1 cellular context compared by ENCODE assay signal in genomic region chr11:69658606-69659450, GRCh38.
TF ChIP-seq lines count a peak whose summit lies in the region.

No MANE protein-coding gene starts in this region.

TF ChIP-seq in WTC11, 78 proteins besides CTCF, POLR2A, EP300 and RAD21 (continued from another document):
- TF ChIP-seq, protein P1, sequence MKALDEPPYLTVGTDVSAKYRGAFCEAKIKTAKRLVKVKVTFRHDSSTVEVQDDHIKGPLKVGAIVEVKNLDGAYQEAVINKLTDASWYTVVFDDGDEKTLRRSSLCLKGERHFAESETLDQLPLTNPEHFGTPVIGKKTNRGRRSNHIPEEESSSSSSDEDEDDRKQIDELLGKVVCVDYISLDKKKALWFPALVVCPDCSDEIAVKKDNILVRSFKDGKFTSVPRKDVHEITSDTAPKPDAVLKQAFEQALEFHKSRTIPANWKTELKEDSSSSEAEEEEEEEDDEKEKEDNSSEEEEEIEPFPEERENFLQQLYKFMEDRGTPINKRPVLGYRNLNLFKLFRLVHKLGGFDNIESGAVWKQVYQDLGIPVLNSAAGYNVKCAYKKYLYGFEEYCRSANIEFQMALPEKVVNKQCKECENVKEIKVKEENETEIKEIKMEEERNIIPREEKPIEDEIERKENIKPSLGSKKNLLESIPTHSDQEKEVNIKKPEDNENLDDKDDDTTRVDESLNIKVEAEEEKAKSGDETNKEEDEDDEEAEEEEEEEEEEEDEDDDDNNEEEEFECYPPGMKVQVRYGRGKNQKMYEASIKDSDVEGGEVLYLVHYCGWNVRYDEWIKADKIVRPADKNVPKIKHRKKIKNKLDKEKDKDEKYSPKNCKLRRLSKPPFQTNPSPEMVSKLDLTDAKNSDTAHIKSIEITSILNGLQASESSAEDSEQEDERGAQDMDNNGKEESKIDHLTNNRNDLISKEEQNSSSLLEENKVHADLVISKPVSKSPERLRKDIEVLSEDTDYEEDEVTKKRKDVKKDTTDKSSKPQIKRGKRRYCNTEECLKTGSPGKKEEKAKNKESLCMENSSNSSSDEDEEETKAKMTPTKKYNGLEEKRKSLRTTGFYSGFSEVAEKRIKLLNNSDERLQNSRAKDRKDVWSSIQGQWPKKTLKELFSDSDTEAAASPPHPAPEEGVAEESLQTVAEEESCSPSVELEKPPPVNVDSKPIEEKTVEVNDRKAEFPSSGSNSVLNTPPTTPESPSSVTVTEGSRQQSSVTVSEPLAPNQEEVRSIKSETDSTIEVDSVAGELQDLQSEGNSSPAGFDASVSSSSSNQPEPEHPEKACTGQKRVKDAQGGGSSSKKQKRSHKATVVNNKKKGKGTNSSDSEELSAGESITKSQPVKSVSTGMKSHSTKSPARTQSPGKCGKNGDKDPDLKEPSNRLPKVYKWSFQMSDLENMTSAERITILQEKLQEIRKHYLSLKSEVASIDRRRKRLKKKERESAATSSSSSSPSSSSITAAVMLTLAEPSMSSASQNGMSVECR (CRISPR knock-in tag; IDR thresholded peaks at IDR 0.05; ENCODE audit: borderline replicate concordance), result no peak
- TF ChIP-seq CREM (CRISPR knock-in tag; IDR thresholded peaks at IDR 0.05) (no peak), TEAD4 (CRISPR knock-in tag; IDR thresholded peaks at IDR 0.05) (no peak), ZNF219 (CRISPR knock-in tag; IDR thresholded peaks at IDR 0.05; ENCODE audit: borderline replicate concordance) (no peak), ZNF138 (CRISPR knock-in tag; conservative IDR thresholded peaks at IDR 0.05) (no peak), EMX1 (CRISPR knock-in tag; IDR thresholded peaks at IDR 0.05) (no peak)
- TF ChIP-seq, protein P2, sequence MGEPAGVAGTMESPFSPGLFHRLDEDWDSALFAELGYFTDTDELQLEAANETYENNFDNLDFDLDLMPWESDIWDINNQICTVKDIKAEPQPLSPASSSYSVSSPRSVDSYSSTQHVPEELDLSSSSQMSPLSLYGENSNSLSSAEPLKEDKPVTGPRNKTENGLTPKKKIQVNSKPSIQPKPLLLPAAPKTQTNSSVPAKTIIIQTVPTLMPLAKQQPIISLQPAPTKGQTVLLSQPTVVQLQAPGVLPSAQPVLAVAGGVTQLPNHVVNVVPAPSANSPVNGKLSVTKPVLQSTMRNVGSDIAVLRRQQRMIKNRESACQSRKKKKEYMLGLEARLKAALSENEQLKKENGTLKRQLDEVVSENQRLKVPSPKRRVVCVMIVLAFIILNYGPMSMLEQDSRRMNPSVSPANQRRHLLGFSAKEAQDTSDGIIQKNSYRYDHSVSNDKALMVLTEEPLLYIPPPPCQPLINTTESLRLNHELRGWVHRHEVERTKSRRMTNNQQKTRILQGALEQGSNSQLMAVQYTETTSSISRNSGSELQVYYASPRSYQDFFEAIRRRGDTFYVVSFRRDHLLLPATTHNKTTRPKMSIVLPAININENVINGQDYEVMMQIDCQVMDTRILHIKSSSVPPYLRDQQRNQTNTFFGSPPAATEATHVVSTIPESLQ (CRISPR knock-in tag; IDR thresholded peaks at IDR 0.05), result no peak
